8 cellular contexts compared by ENCODE assay signal in the genomic region with DNA sequence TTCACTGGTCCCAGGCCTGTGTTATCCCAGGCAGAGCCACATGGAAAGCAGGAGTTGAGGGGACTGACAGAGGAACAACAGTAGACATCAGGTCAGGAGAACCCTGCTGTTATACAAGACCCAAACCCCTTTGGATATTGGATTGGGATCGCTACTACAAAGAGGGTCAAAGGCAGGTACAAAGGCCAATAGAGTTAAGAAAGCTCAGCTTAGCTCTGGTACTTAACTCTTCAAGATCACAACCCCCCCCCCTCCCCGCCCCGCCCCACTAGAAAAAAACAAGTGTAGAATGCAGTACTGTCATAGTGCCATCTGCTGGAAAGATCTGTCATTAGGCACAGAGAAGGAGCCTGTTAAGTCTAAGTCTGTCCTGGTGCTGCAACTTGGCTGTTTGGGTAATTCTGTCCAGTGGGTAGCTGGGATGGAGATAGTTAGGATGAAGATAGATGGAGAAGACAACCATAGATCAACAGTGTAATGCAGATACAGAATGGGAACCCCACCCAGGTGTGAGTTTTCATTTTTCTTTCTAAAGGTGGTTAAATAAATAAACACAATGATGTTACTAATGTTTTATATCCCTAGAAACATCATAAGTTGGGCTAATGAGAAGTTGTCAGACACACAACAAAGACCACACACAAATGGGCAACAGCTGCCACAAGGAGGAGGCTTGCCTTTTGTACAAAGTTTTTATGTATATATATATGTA. TPM values are rescaled to one million over a fixed set of nuclear protein-coding genes. Genes with fewer than 3 reads are reported as not detected.
DNase-seq lines count a peak whose midpoint lies in the region; ATAC-seq, FAIRE-seq and TF ChIP-seq lines count a peak whose summit lies in the region.

No MANE protein-coding gene starts in this region.

- no peaks in the 10 kb centered on the region for H3K27me3 Mint-ChIP-seq in activated T-helper 1 cell treated with anti-CD3 and anti-CD28 coated beads, Interleukin-12 subunit alpha, Interleukin-12 subunit beta, Interleukin-2, Interleukin-4 antibody, amounts not matched to agents 30 ng/mL and 10 ng/mL and 1 ng/mL, durations not matched to agents 14 hours and 24 hours and 36 hours (ENCODE audit: insufficient read depth)
- no peaks in the 10 kb centered on the region for H3K27me3 Mint-ChIP-seq in osteocyte (ENCODE audit: unreplicated experiment)

- no peak overlapping the region for H3K4me3 Mint-ChIP-seq in activated T-helper 1 cell treated with anti-CD3 and anti-CD28 coated beads, Interleukin-12 subunit alpha, Interleukin-12 subunit beta, Interleukin-2, Interleukin-4 antibody, amounts not matched to agents 30 ng/mL and 10 ng/mL and 1 ng/mL, durations not matched to agents 14 hours and 24 hours and 36 hours
- H3K4me3 Mint-ChIP-seq in osteocyte (ENCODE audit: unreplicated experiment): no peak overlapping the region

- peaks cover 19% of the 10 kb centered on the region for H3K4me1 Mint-ChIP-seq in activated T-helper 1 cell treated with anti-CD3 and anti-CD28 coated beads, Interleukin-12 subunit alpha, Interleukin-12 subunit beta, Interleukin-2, Interleukin-4 antibody, amounts not matched to agents 30 ng/mL and 10 ng/mL and 1 ng/mL, durations not matched to agents 14 hours and 24 hours and 36 hours (ENCODE audit: low read depth)
- peaks cover 13% of the 10 kb centered on the region for H3K4me1 Mint-ChIP-seq in osteocyte (ENCODE audit: unreplicated experiment)

- peak; percentile 12 for DNase-seq in GDM1 (lab: John Stamatoyannopoulos, UW)
- DNase-seq in HK-2 (ENCODE audit: unreplicated experiment): peak; percentile 53
- DNase-seq in NCI-H82 treated with DMSO at 0.1 percent for 48 hours (lab: John Stamatoyannopoulos, UW; ENCODE audit: unreplicated experiment): peak; percentile 65
- DNase-seq in activated T-helper 1 cell treated with anti-CD3 and anti-CD28 coated beads, Interleukin-12 subunit alpha, Interleukin-12 subunit beta, Interleukin-2, Interleukin-4 antibody, amounts not matched to agents 30 ng/mL and 10 ng/mL and 1 ng/mL, durations not matched to agents 14 hours and 24 hours and 36 hours (ENCODE audit: low spot score): peak; percentile 30
- peak; percentile 24 to 54 for DNase-seq in frontal cortex (ENCODE audit: low spot score in 2 of 2)
- DNase-seq in osteocyte (ENCODE audit: extremely low spot score, unreplicated experiment): no peak
- DNase-seq in activated effector memory CD4-positive, alpha-beta T cell treated with Interleukin-2 at 50 U/mL for 16 hours: no peak

- TF ChIP-seq CTCF in osteocyte (IDR thresholded peaks at IDR 0.05): peak; percentile 70

- no peak for ATAC-seq in HG03571 (IDR thresholded peaks at IDR 0.05; ENCODE audit: unreplicated experiment)

- H3K36me3 Mint-ChIP-seq in activated T-helper 1 cell treated with anti-CD3 and anti-CD28 coated beads, Interleukin-12 subunit alpha, Interleukin-12 subunit beta, Interleukin-2, Interleukin-4 antibody, amounts not matched to agents 30 ng/mL and 10 ng/mL and 1 ng/mL, durations not matched to agents 14 hours and 24 hours and 36 hours (ENCODE audit: low read depth): peaks cover 34% of the 10 kb centered on the region
- peaks cover 30% of the 10 kb centered on the region for H3K36me3 Mint-ChIP-seq in osteocyte (ENCODE audit: unreplicated experiment)

- FAIRE-seq in frontal cortex (lab: Jason Lieb, UNC): no peak

- no peaks in the 10 kb centered on the region for H3K9me3 Mint-ChIP-seq in activated T-helper 1 cell treated with anti-CD3 and anti-CD28 coated beads, Interleukin-12 subunit alpha, Interleukin-12 subunit beta, Interleukin-2, Interleukin-4 antibody, amounts not matched to agents 30 ng/mL and 10 ng/mL and 1 ng/mL, durations not matched to agents 14 hours and 24 hours and 36 hours
- no peaks in the 10 kb centered on the region for H3K9me3 Mint-ChIP-seq in osteocyte (ENCODE audit: unreplicated experiment)

- H3K27ac Mint-ChIP-seq in activated T-helper 1 cell treated with anti-CD3 and anti-CD28 coated beads, Interleukin-12 subunit alpha, Interleukin-12 subunit beta, Interleukin-2, Interleukin-4 antibody, amounts not matched to agents 30 ng/mL and 10 ng/mL and 1 ng/mL, durations not matched to agents 14 hours and 24 hours and 36 hours: peak overlapping the region; percentile 57
- H3K27ac Mint-ChIP-seq in osteocyte (ENCODE audit: unreplicated experiment): peak overlapping the region; percentile 20

- intact Hi-C loops in activated T-helper 1 cell treated with anti-CD3 and anti-CD28 coated beads, Interleukin-12 subunit alpha, Interleukin-12 subunit beta, Interleukin-2, Interleukin-4 antibody, amounts not matched to agents 30 ng/mL and 10 ng/mL and 1 ng/mL, durations not matched to agents 14 hours and 24 hours and 36 hours (cut with micrococcal nuclease): loop anchor here (1.0 to 2.0 kb wide), 5 partner anchors 13 to 330 kb away; no protein-coding TSS in a partner anchor

RNA-seq across cellular contexts. Expression of gene REM2, which starts 17.2 kb away (rescaled TPM):
- 0.39 TPM in 1 of 2 replicates, not detected in the other for total RNA-seq in activated T-helper 1 cell treated with anti-CD3 and anti-CD28 coated beads, Interleukin-12 subunit alpha, Interleukin-12 subunit beta, Interleukin-2, Interleukin-4 antibody, amounts not matched to agents 30 ng/mL and 10 ng/mL and 1 ng/mL, durations not matched to agents 14 hours and 24 hours and 36 hours
- total RNA-seq in frontal cortex: 2.4 TPM
- 0.18 and 0.35 TPM in 2 replicates for total RNA-seq in osteocyte

RNA-seq across cellular contexts. Expression of gene RBM23, which starts 18.7 kb away (rescaled TPM):
- 86.4 and 90.5 TPM in 2 replicates for total RNA-seq in activated T-helper 1 cell treated with anti-CD3 and anti-CD28 coated beads, Interleukin-12 subunit alpha, Interleukin-12 subunit beta, Interleukin-2, Interleukin-4 antibody, amounts not matched to agents 30 ng/mL and 10 ng/mL and 1 ng/mL, durations not matched to agents 14 hours and 24 hours and 36 hours
- total RNA-seq in frontal cortex (73.4 TPM), osteocyte (89.4 and 93.3 TPM in 2 replicates)

RNA-seq across cellular contexts. Expression of gene LRP10, which starts 28.7 kb away (rescaled TPM):
- 44.6 and 46.0 TPM in 2 replicates for total RNA-seq in activated T-helper 1 cell treated with anti-CD3 and anti-CD28 coated beads, Interleukin-12 subunit alpha, Interleukin-12 subunit beta, Interleukin-2, Interleukin-4 antibody, amounts not matched to agents 30 ng/mL and 10 ng/mL and 1 ng/mL, durations not matched to agents 14 hours and 24 hours and 36 hours
- 2.9 TPM for total RNA-seq in frontal cortex
- 171 and 182 TPM in 2 replicates for total RNA-seq in osteocyte

RNA-seq across cellular contexts. Expression of gene PRMT5, which starts 28.9 kb away (rescaled TPM):
- total RNA-seq in activated T-helper 1 cell treated with anti-CD3 and anti-CD28 coated beads, Interleukin-12 subunit alpha, Interleukin-12 subunit beta, Interleukin-2, Interleukin-4 antibody, amounts not matched to agents 30 ng/mL and 10 ng/mL and 1 ng/mL, durations not matched to agents 14 hours and 24 hours and 36 hours: 174 and 180 TPM in 2 replicates
- total RNA-seq in frontal cortex (61.1 TPM), osteocyte (58.4 and 68.4 TPM in 2 replicates)

RNA-seq across cellular contexts. Expression of gene HAUS4, which starts 56.6 kb away (rescaled TPM):
- 52.4 and 56.4 TPM in 2 replicates for total RNA-seq in activated T-helper 1 cell treated with anti-CD3 and anti-CD28 coated beads, Interleukin-12 subunit alpha, Interleukin-12 subunit beta, Interleukin-2, Interleukin-4 antibody, amounts not matched to agents 30 ng/mL and 10 ng/mL and 1 ng/mL, durations not matched to agents 14 hours and 24 hours and 36 hours
- total RNA-seq in frontal cortex: 23.2 TPM
- 39.9 and 40.9 TPM in 2 replicates for total RNA-seq in osteocyte

Comparison
In these comparisons a context has a peak if more than half of its experiments do, and no peak if none do; other contexts are left out.
1. DNase-seq: peak in GDM1 (single experiment), HK-2 (single experiment), NCI-H82 treated with DMSO at 0.1 percent for 48 hours (single experiment), activated T-helper 1 cell treated with anti-CD3 and anti-CD28 coated beads, Interleukin-12 subunit alpha, Interleukin-12 subunit beta, Interleukin-2, Interleukin-4 antibody, amounts not matched to agents 30 ng/mL and 10 ng/mL and 1 ng/mL, durations not matched to agents 14 hours and 24 hours and 36 hours (single experiment) and frontal cortex (2 of 2); none in osteocyte (single experiment) and activated effector memory CD4-positive, alpha-beta T cell treated with Interleukin-2 at 50 U/mL for 16 hours (single experiment).
2. RNA of gene LRP10, which starts 28.7 kb away (total RNA-seq): 171 to 182 TPM in osteocyte and 44.6 to 46.0 TPM in activated T-helper 1 cell treated with anti-CD3 and anti-CD28 coated beads, Interleukin-12 subunit alpha, Interleukin-12 subunit beta, Interleukin-2, Interleukin-4 antibody, amounts not matched to agents 30 ng/mL and 10 ng/mL and 1 ng/mL, durations not matched to agents 14 hours and 24 hours and 36 hours; 2.9 TPM in frontal cortex (single experiment); every median in the first group is over 10 times any median in the second.